Comparison of ENCODE assay signal across 11 cellular contexts in the genomic region with DNA sequence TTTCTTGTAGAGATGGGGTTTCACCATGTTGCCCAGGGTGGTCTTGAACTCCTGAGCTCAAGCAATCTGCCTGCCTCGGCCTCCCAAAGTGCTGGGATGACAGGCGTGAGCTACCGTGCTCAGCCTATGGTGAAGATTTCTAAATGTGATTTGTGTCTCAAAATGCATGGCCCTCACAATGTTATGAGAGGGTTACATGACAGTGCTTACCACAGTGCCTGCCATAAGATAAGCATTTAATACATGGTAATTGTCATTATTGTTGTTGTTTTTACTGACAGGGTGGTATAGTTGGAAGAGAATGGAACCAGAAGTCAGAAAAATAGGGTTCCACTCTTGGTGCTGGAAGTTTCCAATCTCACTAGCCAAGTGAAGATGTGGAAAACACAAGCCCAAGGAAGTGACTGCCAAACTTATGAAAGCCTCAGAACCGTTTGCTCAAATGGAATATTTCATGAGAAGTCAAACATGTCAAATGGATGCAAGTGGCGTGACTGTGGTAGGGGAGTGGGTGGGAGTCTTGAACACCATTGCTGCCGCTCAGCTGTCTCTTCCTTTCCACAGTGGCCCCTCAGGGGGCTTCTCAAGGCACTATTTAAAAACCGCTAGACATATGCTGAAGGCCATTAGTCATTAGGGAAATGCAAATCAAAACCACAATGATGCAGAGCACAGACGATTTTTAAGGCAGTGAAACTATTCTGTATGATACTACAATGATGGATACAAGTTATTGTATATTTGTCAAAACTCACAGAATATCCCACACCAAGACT. TPM values are rescaled to one million over a fixed set of nuclear protein-coding genes. Genes with fewer than 3 reads are reported as not detected.
DNase-seq lines count a peak whose midpoint lies in the region; ATAC-seq and TF ChIP-seq lines count a peak whose summit lies in the region.
"Had no signal": no experiment of that assay in that cellular context is flagged by ENCODE, and none has a peak within 500 bp of the region (broad histone marks: within the 10 kb centered on the region; RNA-seq: fewer than 3 reads in every experiment).

No MANE protein-coding gene starts in this region.

- H3K79me2 ChIP-seq in Karpas-422 (ENCODE audit: low read length) = no peaks in the 10 kb centered on the region

- no peak overlapping the region for H3K27ac Mint-ChIP-seq in Caco-2 (ENCODE audit: unreplicated experiment)
- H3K27ac Mint-ChIP-seq in CD4-positive, alpha-beta T cell = no peak overlapping the region

- H3K9me3 Mint-ChIP-seq in Caco-2 (ENCODE audit: unreplicated experiment) = no peaks in the 10 kb centered on the region
- H3K9me3 Mint-ChIP-seq in CD4-positive, alpha-beta T cell = no peaks in the 10 kb centered on the region

- H3K27me3 Mint-ChIP-seq in Caco-2 (ENCODE audit: insufficient read depth, unreplicated experiment) = peaks cover 21% of the 10 kb centered on the region
- H3K27me3 Mint-ChIP-seq in CD4-positive, alpha-beta T cell = peaks cover 52% of the 10 kb centered on the region

- peaks cover 14% of the 10 kb centered on the region; the same call in 1 of the 2 replicates for H4K20me1 ChIP-seq in Karpas-422 (ENCODE audit: insufficient read depth, low read depth, low read length)

- no peak overlapping the region for H2AFZ ChIP-seq in Karpas-422 (ENCODE audit: low read length)

- DNase-seq in SIG-M5 treated with dmso at 0.1 percent for 504 hours (lab: John Stamatoyannopoulos, UW; ENCODE audit: unreplicated experiment) (peak; percentile 79), SIG-M5 (lab: John Stamatoyannopoulos, UW) (no peak), Karpas-422 (peak; percentile 88), Caco-2 (no peak), dermis blood vessel endothelial cell (no peak)
- DNase-seq in stimulated activated CD4-positive, alpha-beta T cell treated with anti-CD3 and anti-CD28 coated beads, Interleukin-4, amount 100 ng/mL, for 24 hours = peak; percentile 40
- no peak for DNase-seq in CD4-positive, alpha-beta T cell
- DNase-seq: adrenal gland, HCEC 1CT, right lobe of liver had no signal

- no peak overlapping the region for H3K9ac ChIP-seq in Karpas-422 (ENCODE audit: low read length)

- H3K27ac ChIP-seq in Karpas-422 (ENCODE audit: low read length) = no peak overlapping the region
- no peak overlapping the region for H3K27ac ChIP-seq in CD4-positive, alpha-beta T cell (ENCODE audit: low read depth, low read length)
- H3K27ac ChIP-seq: adrenal gland, right lobe of liver had no signal

- peak overlapping the region; percentile 56 for H3K4me2 ChIP-seq in Karpas-422 (ENCODE audit: low read depth, low read length, poor library complexity, severe bottlenecking)

- H3K27me3 ChIP-seq in Karpas-422 (ENCODE audit: low read length) (no peaks in the 10 kb centered on the region), Caco-2 (replicated peaks; ENCODE audit: control insufficient read depth, insufficient read depth, low read length) (peaks cover 1% of the 10 kb centered on the region; the same call in 1 of the 2 replicates)
- peaks cover 4% of the 10 kb centered on the region for H3K27me3 ChIP-seq in CD4-positive, alpha-beta T cell (ENCODE audit: control insufficient read depth, insufficient read depth, low read length)
- H3K27me3 ChIP-seq: adrenal gland, right lobe of liver had no signal

- no peaks in the 10 kb centered on the region for H3K9me2 ChIP-seq in Karpas-422 (replicated peaks; ENCODE audit: insufficient read depth, low read length)

- no peak overlapping the region for H3K4me3 Mint-ChIP-seq in Caco-2 (ENCODE audit: unreplicated experiment)
- no peak overlapping the region for H3K4me3 Mint-ChIP-seq in CD4-positive, alpha-beta T cell

- no TSS peak for BruUV-seq in Caco-2 (replicated peaks; lab: Mats Ljungman, UMichigan)

- no peaks in the 10 kb centered on the region for H3K36me3 Mint-ChIP-seq in Caco-2 (ENCODE audit: insufficient read depth, unreplicated experiment)
- no peaks in the 10 kb centered on the region for H3K36me3 Mint-ChIP-seq in CD4-positive, alpha-beta T cell (ENCODE audit: low read depth)

- ATAC-seq in GM21825 (IDR thresholded peaks at IDR 0.05; ENCODE audit: unreplicated experiment) = peak; percentile 90
- no peak for ATAC-seq in CD4-positive, alpha-beta T cell (ENCODE audit: poor library complexity)
- ATAC-seq: right lobe of liver had no signal

- no peaks in the 10 kb centered on the region for H3K4me1 Mint-ChIP-seq in Caco-2 (ENCODE audit: low read depth, unreplicated experiment)
- no peaks in the 10 kb centered on the region for H3K4me1 Mint-ChIP-seq in CD4-positive, alpha-beta T cell (ENCODE audit: low read depth)

- H3K36me3 ChIP-seq in Karpas-422 (ENCODE audit: insufficient read depth, low read length) (no peaks in the 10 kb centered on the region), Caco-2 (ENCODE audit: control insufficient read depth, insufficient read depth, low read length) (no peaks in the 10 kb centered on the region)
- H3K36me3 ChIP-seq: adrenal gland, right lobe of liver had no signal

- intact Hi-C loops in Caco-2 (cut with micrococcal nuclease; ENCODE audit: unreplicated experiment) = no loop called here
- intact Hi-C loops in CD4-positive, alpha-beta T cell (cut with DNase I, micrococcal nuclease) = no loop called here

- H3K9me3 ChIP-seq in Karpas-422 (ENCODE audit: low read length) = no peaks in the 10 kb centered on the region
- no peaks in the 10 kb centered on the region for H3K9me3 ChIP-seq in Caco-2
- H3K9me3 ChIP-seq in CD4-positive, alpha-beta T cell (ENCODE audit: control insufficient read depth, low read length) = no peaks in the 10 kb centered on the region
- H3K9me3 ChIP-seq: adrenal gland, right lobe of liver had no signal

- POLR2A ChIA-PET in Caco-2 (lab: Charles Lee) = no interaction called here
- POLR2A ChIA-PET in CD4-positive, alpha-beta T cell (lab: Charles Lee) = no interaction called here

- CTCF ChIA-PET in Caco-2 (lab: Charles Lee) = no interaction called here
- CTCF ChIA-PET in CD4-positive, alpha-beta T cell (lab: Charles Lee) = no interaction called here

- H3K4me3 ChIP-seq in Karpas-422 (ENCODE audit: low read length) (peak overlapping the region; percentile 27; the same call in 1 of the 2 replicates), Caco-2 (ENCODE audit: low read depth, low read length) (no peak overlapping the region)
- H3K4me3 ChIP-seq: adrenal gland, right lobe of liver had no signal

- H3K4me1 ChIP-seq in Karpas-422 (ENCODE audit: low read length) = peaks cover 25% of the 10 kb centered on the region
- no peaks in the 10 kb centered on the region for H3K4me1 ChIP-seq in Caco-2
- H3K4me1 ChIP-seq: adrenal gland, right lobe of liver had no signal

- TF ChIP-seq CTCF in Caco-2 (IDR thresholded peaks at IDR 0.05; ENCODE audit: insufficient read depth in 1 of 2, low read depth in 1 of 2, low read length in 1 of 2, severe bottlenecking in 1 of 2, unreplicated experiment in 1 of 2) = no peak
- TF ChIP-seq CTCF in CD4-positive, alpha-beta T cell (IDR thresholded peaks at IDR 0.05) = no peak

RNA-seq across cellular contexts. Expression of gene LMO2, which starts 29.1 kb away (rescaled TPM):
- 0.34 and 0.47 TPM in 2 replicates for total RNA-seq in Karpas-422 (2014; rRNA removed; shearing (Covaris generic); ENCODE audit: low replicate concordance)
- total RNA-seq in Caco-2 (2022) = 0.29 TPM in 1 of 2 replicates, not detected in the other
- total RNA-seq in dermis blood vessel endothelial cell = 107 and 149 TPM in 2 replicates
- total RNA-seq in CD4-positive, alpha-beta T cell = under 1 TPM; 0.61 to 0.80 TPM

Comparison
In these comparisons a context has a peak if more than half of its experiments do, and no peak if none do; other contexts are left out.
1. DNase-seq: peak in SIG-M5 treated with dmso at 0.1 percent for 504 hours (single experiment), Karpas-422 (single experiment) and stimulated activated CD4-positive, alpha-beta T cell treated with anti-CD3 and anti-CD28 coated beads, Interleukin-4, amount 100 ng/mL, for 24 hours (single experiment); none in SIG-M5 (single experiment), Caco-2 (0 of 2), dermis blood vessel endothelial cell (single experiment) and CD4-positive, alpha-beta T cell (0 of 10).
2. RNA of gene LMO2, which starts 29.1 kb away (total RNA-seq): 107 to 149 TPM in dermis blood vessel endothelial cell; 0.61 to 0.80 TPM in CD4-positive, alpha-beta T cell, 0.34 to 0.47 TPM in Karpas-422 and 0.29 TPM in Caco-2; every median in the first group is over 10 times any median in the second.